In genomic region chr4:139301821-139302611, GRCh38 we compare ENCODE assay signal across 1 cellular context.
TF ChIP-seq lines count a peak whose summit lies in the region.

TSS of gene NDUFC1 (minus strand) at chr4:139302477. CDS start at chr4:139295798, 6,679 bp downstream.

TF ChIP-seq in K562, 482 proteins besides CTCF, POLR2A, EP300 and RAD21 (continued from another document and continues in another):
- TF ChIP-seq USF2 (CRISPR knock-in tag; IDR thresholded peaks at IDR 0.05) (no peak), HDAC8 (tag; IDR thresholded peaks at IDR 0.05) (no peak), FOXA3 (CRISPR knock-in tag; conservative IDR thresholded peaks at IDR 0.05 in 1 of 2, IDR thresholded peaks at IDR 0.05 in 1 of 2) (no peak), ZNF668 (CRISPR knock-in tag; IDR thresholded peaks at IDR 0.05) (no peak), LEF1 (IDR thresholded peaks at IDR 0.05) (no peak), CSDE1 (IDR thresholded peaks at IDR 0.05) (no peak), FOXK2 (conservative IDR thresholded peaks at IDR 0.05 in 1 of 2, IDR thresholded peaks at IDR 0.05 in 1 of 2; ENCODE audit: low read depth in 2 of 2) (0 out of 4 replicates have a peak, but pooled peaks of 1 of the 2 experiments have one; percentile 10), ZNF830 (CRISPR knock-in tag; IDR thresholded peaks at IDR 0.05) (no peak), MAFF (IDR thresholded peaks at IDR 0.05; ENCODE audit: low read length) (no peak), ZKSCAN8 (CRISPR knock-in tag; IDR thresholded peaks at IDR 0.05) (no peak), ZZZ3 (IDR thresholded peaks at IDR 0.05) (no peak), ZNF695 (CRISPR knock-in tag; IDR thresholded peaks at IDR 0.05) (no peak), SRF (CRISPR knock-in tag; IDR thresholded peaks at IDR 0.05) (0 out of 4 replicates have a peak, but pooled peaks of 1 of the 2 experiments have one; percentile 4), ZBTB43 (CRISPR knock-in tag; IDR thresholded peaks at IDR 0.05) (no peak), ELK3 (CRISPR knock-in tag; IDR thresholded peaks at IDR 0.05) (no peak), GABPA (tag; conservative IDR thresholded peaks at IDR 0.05; ENCODE audit: low read depth) (peak; percentile 19; the same call in 1 of the 2 replicates), IRF2 (CRISPR knock-in tag; IDR thresholded peaks at IDR 0.05) (no peak), ZFX (CRISPR knock-in tag; IDR thresholded peaks at IDR 0.05) (peak; percentile 85), MITF (IDR thresholded peaks at IDR 0.05) (0 out of 2 replicates have a peak, but pooled peaks have one; percentile 11), RNF2 (IDR thresholded peaks at IDR 0.05) (no peak), ID3 (CRISPR knock-in tag; IDR thresholded peaks at IDR 0.05) (no peak), ID3 (tag; IDR thresholded peaks at IDR 0.05) (no peak), KAT2B (IDR thresholded peaks at IDR 0.05; ENCODE audit: low read depth, low read length) (no peak), HNRNPK (IDR thresholded peaks at IDR 0.05; ENCODE audit: low read depth, low read length, poor library complexity, severe bottlenecking) (no peak), ESRRB (CRISPR knock-in tag; IDR thresholded peaks at IDR 0.05; ENCODE audit: borderline replicate concordance) (no peak), MAFG (tag; conservative IDR thresholded peaks at IDR 0.05) (no peak), PML (IDR thresholded peaks at IDR 0.05; ENCODE audit: low read length) (no peak), FOXJ3 (CRISPR knock-in tag; IDR thresholded peaks at IDR 0.05) (no peak), CREB1 (IDR thresholded peaks at IDR 0.05) (no peak), CREB1 (CRISPR knock-in tag; IDR thresholded peaks at IDR 0.05) (no peak), TAF1 (IDR thresholded peaks at IDR 0.05; ENCODE audit: control insufficient read depth, extremely low read depth, insufficient read depth, low read length, severe bottlenecking) (no peak), GTF2A2 (tag; IDR thresholded peaks at IDR 0.05) (no peak), ZNF77 (CRISPR knock-in tag; IDR thresholded peaks at IDR 0.05) (no peak), FOXK1 (CRISPR knock-in tag; IDR thresholded peaks at IDR 0.05; ENCODE audit: borderline replicate concordance) (0 out of 2 replicates have a peak, but pooled peaks have one; percentile 41), MEF2D (tag; conservative IDR thresholded peaks at IDR 0.05; ENCODE audit: low read depth) (no peak), MECOM (CRISPR knock-in tag; IDR thresholded peaks at IDR 0.05) (no peak), EP400 (IDR thresholded peaks at IDR 0.05) (no peak), MCM5 (IDR thresholded peaks at IDR 0.05; ENCODE audit: low read depth) (no peak), ZFP1 (CRISPR knock-in tag; IDR thresholded peaks at IDR 0.05) (no peak), NFIX (CRISPR knock-in tag; IDR thresholded peaks at IDR 0.05; ENCODE audit: low read depth) (no peak), RHOXF2B (CRISPR knock-in tag; conservative IDR thresholded peaks at IDR 0.05) (no peak), COPS2 (conservative IDR thresholded peaks at IDR 0.05) (no peak), DNMT1 (IDR thresholded peaks at IDR 0.05) (no peak), HLTF (IDR thresholded peaks at IDR 0.05) (no peak), ZNF165 (CRISPR knock-in tag; IDR thresholded peaks at IDR 0.05; ENCODE audit: borderline replicate concordance) (no peak), ZBTB5 (IDR thresholded peaks at IDR 0.05) (no peak), ARID2 (IDR thresholded peaks at IDR 0.05) (no peak), ZKSCAN1 (IDR thresholded peaks at IDR 0.05; ENCODE audit: low read depth, low read length) (no peak), HNRNPH1 (optimal IDR thresholded peaks at IDR 0.05; ENCODE audit: low read depth, low read length) (no peak), ZNF395 (CRISPR knock-in tag; IDR thresholded peaks at IDR 0.05) (peak; percentile 40; the same call in 1 of the 2 replicates), ZFPM2 (CRISPR knock-in tag; IDR thresholded peaks at IDR 0.05) (no peak), ZNF12 (CRISPR knock-in tag; IDR thresholded peaks at IDR 0.05) (0 out of 2 replicates have a peak, but pooled peaks have one; percentile 38), NR2C1 (IDR thresholded peaks at IDR 0.05) (peak; percentile 31; the same call in 1 of the 2 replicates), NR2C1 (tag; IDR thresholded peaks at IDR 0.05) (peak; percentile 8), RB1 (IDR thresholded peaks at IDR 0.05; ENCODE audit: low read depth) (no peak), TEAD2 (tag; IDR thresholded peaks at IDR 0.05) (no peak), GABPB1 (CRISPR knock-in tag; IDR thresholded peaks at IDR 0.05) (no peak; the same call in 1 of the 2 replicates), MIER1 (IDR thresholded peaks at IDR 0.05; ENCODE audit: low read depth) (no peak), HINFP (tag; conservative IDR thresholded peaks at IDR 0.05; ENCODE audit: low read depth) (no peak), MNT (conservative IDR thresholded peaks at IDR 0.05) (no peak), SMARCA4 (IDR thresholded peaks at IDR 0.05) (no peak), RBM17 (IDR thresholded peaks at IDR 0.05; ENCODE audit: borderline replicate concordance, low read depth, low read length) (no peak), DPF2 (IDR thresholded peaks at IDR 0.05) (no peak), IRF1 (CRISPR knock-in tag; IDR thresholded peaks at IDR 0.05; ENCODE audit: borderline replicate concordance) (no peak), PTRF (tag; IDR thresholded peaks at IDR 0.05) (no peak), RBM22 (IDR thresholded peaks at IDR 0.05; ENCODE audit: low read depth, low read length, poor library complexity, severe bottlenecking) (peak; percentile 50), NCOA4 (IDR thresholded peaks at IDR 0.05; ENCODE audit: partially characterized antibody) (no peak), PRPF4 (IDR thresholded peaks at IDR 0.05; ENCODE audit: insufficient read depth, low read depth, low read length, poor library complexity, severe bottlenecking) (no peak), ZNF174 (CRISPR knock-in tag; IDR thresholded peaks at IDR 0.05) (no peak), NRF1 (conservative IDR thresholded peaks at IDR 0.05 in 1 of 2, IDR thresholded peaks at IDR 0.05 in 1 of 2) (no peak), SMARCB1 (IDR thresholded peaks at IDR 0.05; ENCODE audit: insufficient read length, low read depth) (no peak), SNIP1 (IDR thresholded peaks at IDR 0.05; ENCODE audit: low read depth) (no peak), ZFP30 (CRISPR knock-in tag; IDR thresholded peaks at IDR 0.05; ENCODE audit: borderline replicate concordance) (no peak)
